ENCODE assay signal across 8 cellular contexts in genomic region chr1:168603501-168604107, GRCh38. TPM values are rescaled to one million over a fixed set of nuclear protein-coding genes. Genes with fewer than 3 reads are reported as not detected.
A peak's percentile ranks its signal among the peaks of the same experiment; 100 is the strongest.
DNase-seq lines count a peak whose midpoint lies in the region; ATAC-seq and TF ChIP-seq lines count a peak whose summit lies in the region.

No MANE protein-coding gene starts in this region.

- ATAC-seq in right cardiac atrium (peak; percentile 90 to 94), GM18520 (IDR thresholded peaks at IDR 0.05; ENCODE audit: unreplicated experiment) (no peak)

- H3K36me3 ChIP-seq in H7 (replicated peaks; ENCODE audit: control insufficient read depth, insufficient read depth, low read length) (no peaks in the 10 kb centered on the region), sigmoid colon (no peaks in the 10 kb centered on the region)

- no peak for TF ChIP-seq POLR2A in sigmoid colon (IDR thresholded peaks at IDR 0.05)

- TF ChIP-seq EP300 in sigmoid colon (IDR thresholded peaks at IDR 0.05) = no peak

- H3K27ac Mint-ChIP-seq in T-helper 2 cell treated with Interferon-gamma antibody and Interleukin-4, amounts not matched to agents 5 μg/mL and 100 μg/mL, for 36 hours = no peak overlapping the region

- WGBS in right cardiac atrium = 26% methylated on average over 4 of the region's 4 CpGs
- WGBS in sigmoid colon, 2 donors = 32 to 43% methylated on average over 4 of the region's 4 CpGs

- no peaks in the 10 kb centered on the region for H3K9me3 ChIP-seq in right cardiac atrium (ENCODE audit: control insufficient read depth, low read length)
- H3K9me3 ChIP-seq in sigmoid colon = no peaks in the 10 kb centered on the region

- H3K4me1 ChIP-seq in right cardiac atrium (ENCODE audit: control insufficient read depth, insufficient read depth, low read length) = no peaks in the 10 kb centered on the region
- H3K4me1 ChIP-seq in sigmoid colon = peaks cover 0 to 45% (median 15%) of the 10 kb centered on the region in 4 donors

- peaks cover 23% of the 10 kb centered on the region for H3K27me3 Mint-ChIP-seq in T-helper 2 cell treated with Interferon-gamma antibody and Interleukin-4, amounts not matched to agents 5 μg/mL and 100 μg/mL, for 36 hours (ENCODE audit: low read depth)

- no peak overlapping the region for H3K4me3 Mint-ChIP-seq in T-helper 2 cell treated with Interferon-gamma antibody and Interleukin-4, amounts not matched to agents 5 μg/mL and 100 μg/mL, for 36 hours

- H3K4me3 ChIP-seq in H7 (ENCODE audit: insufficient read depth, low read depth, low read length) (no peak overlapping the region), right cardiac atrium (ENCODE audit: low read length) (no peak overlapping the region), sigmoid colon (no peak overlapping the region)

- peak; percentile 87 for DNase-seq in DMS 273 (lab: John Stamatoyannopoulos, UW; ENCODE audit: unreplicated experiment)
- DNase-seq in H7 = peak; percentile 64
- peak; percentile 74 for DNase-seq in NCI-H1694 treated with DMSO at 0.1 percent for 48 hours (lab: John Stamatoyannopoulos, UW)
- peak; percentile 44 for DNase-seq in T-helper 2 cell treated with Interferon-gamma antibody and Interleukin-4, amounts not matched to agents 5 μg/mL and 100 μg/mL, for 36 hours (ENCODE audit: low spot score)
- DNase-seq in amygdala (lab: John Stamatoyannopoulos, UW) = peak in 52 of 56 donors; percentile 3 to 84 (median 54)
- DNase-seq in right cardiac atrium = peak; percentile 80 to 91 (median 88)
- DNase-seq in sigmoid colon = peak; percentile 88

- intact Hi-C loops in right cardiac atrium (cut with DNase I) (loop anchor here (2.0 to 10.0 kb wide), 3 partner anchors 531 to 745 kb away; no protein-coding TSS in a partner anchor), sigmoid colon (cut with DNase I) (loop anchor here (1.0 to 10.0 kb wide), 5 partner anchors 181 to 941 kb away; partner anchors contain the start of gene ATP1B1)

- H3K27ac ChIP-seq in right cardiac atrium (ENCODE audit: low read length) = no peak overlapping the region
- peak overlapping the region in 1 of 4 donors; percentile 14 for H3K27ac ChIP-seq in sigmoid colon

- H3K4me1 Mint-ChIP-seq in T-helper 2 cell treated with Interferon-gamma antibody and Interleukin-4, amounts not matched to agents 5 μg/mL and 100 μg/mL, for 36 hours (ENCODE audit: low read depth) = peaks cover 5% of the 10 kb centered on the region

- peak; percentile 72 to 85 (median 79) for TF ChIP-seq CTCF in sigmoid colon (IDR thresholded peaks at IDR 0.05)

- H3K36me3 Mint-ChIP-seq in T-helper 2 cell treated with Interferon-gamma antibody and Interleukin-4, amounts not matched to agents 5 μg/mL and 100 μg/mL, for 36 hours (ENCODE audit: low read depth) = no peaks in the 10 kb centered on the region

- H3K27me3 ChIP-seq in H7 (ENCODE audit: control insufficient read depth, insufficient read depth, low read length) (no peaks in the 10 kb centered on the region), right cardiac atrium (ENCODE audit: control insufficient read depth, insufficient read depth) (no peaks in the 10 kb centered on the region), sigmoid colon (no peaks in the 10 kb centered on the region)

- no peaks in the 10 kb centered on the region for H3K9me3 Mint-ChIP-seq in T-helper 2 cell treated with Interferon-gamma antibody and Interleukin-4, amounts not matched to agents 5 μg/mL and 100 μg/mL, for 36 hours

RNA-seq across cellular contexts. Expression of gene XCL1, which starts 27.2 kb away (rescaled TPM):
- 0.52 and 1.4 TPM in 2 replicates for total RNA-seq in H7 (2014; rRNA removed; shearing (Covaris generic))
- under 1 TPM in 1 of 4 donors, not detected in 3; 0.38 TPM for total RNA-seq in right cardiac atrium
- polyA plus RNA-seq in right cardiac atrium = 0.23 TPM
- total RNA-seq in sigmoid colon = under 1 TPM in 2 of 4 donors, not detected in 2; 0.33 to 0.83 TPM
- polyA plus RNA-seq in sigmoid colon = under 1 TPM in 1 of 3 donors, not detected in 2; 0.50 TPM

RNA-seq across cellular contexts. Expression of gene XCL2, which starts 59.8 kb away (rescaled TPM):
- not detected in 2 replicates for total RNA-seq in H7 (2014; rRNA removed; shearing (Covaris generic))
- total RNA-seq in right cardiac atrium (under 1 TPM in 1 of 4 donors, not detected in 3; 0.60 TPM), sigmoid colon (1 to 10 TPM in 1 of 4 donors, not detected in 3; 1.9 TPM)
- polyA plus RNA-seq in right cardiac atrium (not detected), sigmoid colon (1 to 10 TPM in 1 of 3 donors, not detected in 2; 1.4 TPM)
